37 cellular contexts compared by ENCODE assay signal in the genomic region with DNA sequence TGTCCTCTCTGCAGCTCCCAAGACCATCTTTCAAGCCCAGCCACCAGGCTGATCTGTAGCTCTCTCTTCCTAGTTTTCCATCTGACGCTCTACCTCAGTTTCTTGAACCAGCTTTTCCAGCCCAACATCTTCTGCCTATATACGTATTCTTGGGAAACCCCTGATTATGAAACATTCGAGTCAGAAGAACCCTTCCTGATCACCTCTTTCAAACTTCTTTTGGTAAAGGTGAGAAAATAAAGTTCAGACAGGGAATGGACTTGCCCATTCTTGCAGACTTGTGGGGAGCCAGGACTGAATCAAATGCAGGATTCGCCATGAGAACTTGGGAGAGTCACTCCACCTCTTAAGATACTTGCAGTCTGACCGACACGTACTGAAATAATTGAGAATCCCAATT.
"Had no signal": no experiment of that assay in that cellular context is flagged by ENCODE, and none has a peak within 500 bp of the region (broad histone marks: within the 10 kb centered on the region; RNA-seq: fewer than 3 reads in every experiment).

No MANE protein-coding gene starts in this region.

- H3K36me3 Mint-ChIP-seq: activated CD4-positive, alpha-beta memory T cell treated with anti-CD3 and anti-CD28 coated beads for 36 hours; activated naive CD4-positive, alpha-beta T cell treated with anti-CD3 and anti-CD28 coated beads, Interleukin-2, amount 50 U/mL, for 72 hours; activated naive CD8-positive, alpha-beta T cell treated with anti-CD3 and anti-CD28 coated beads for 36 hours had no signal

- H3K27ac Mint-ChIP-seq: activated B cell treated with CpG ODN at 0.5 μM for 24 hours; activated CD4-positive, alpha-beta memory T cell treated with anti-CD3 and anti-CD28 coated beads for 36 hours; activated CD4-positive, alpha-beta T cell treated with anti-CD3 and anti-CD28 coated beads, Interleukin-2, amount 10 ng/mL, durations not matched to agents 24 days and 14 days; activated CD8-positive, alpha-beta T cell treated with anti-CD3 and anti-CD28 coated beads for 36 hours; activated naive CD4-positive, alpha-beta T cell treated with anti-CD3 and anti-CD28 coated beads for 36 hours; activated naive CD4-positive, alpha-beta T cell treated with anti-CD3 and anti-CD28 coated beads, Interleukin-2, amount 50 U/mL, for 72 hours; activated naive CD8-positive, alpha-beta T cell treated with anti-CD3 and anti-CD28 coated beads for 36 hours; activated T-cell treated with anti-CD3 and anti-CD28 coated beads, Interleukin-2, amount 50 U/mL, for 72 hours; activated T-helper 1 cell treated with anti-CD3 and anti-CD28 coated beads, Interleukin-12 subunit alpha, Interleukin-12 subunit beta, Interleukin-2, Interleukin-4 antibody, amounts not matched to agents 30 ng/mL and 10 ng/mL and 1 ng/mL, durations not matched to agents 14 hours and 24 hours and 36 hours; activated T-helper 17 cell treated with anti-CD3 and anti-CD28 coated beads, Interleukin-2, amount 50 U/mL, for 72 hours; T-helper 1 cell treated with Interleukin-12 subunit alpha and Interleukin-12 subunit beta and Interleukin-4 antibody, amounts not matched to agents 30 μg/mL and 1 μg/mL, for 36 hours; T-helper 2 cell treated with Interferon-gamma antibody and Interleukin-4, amounts not matched to agents 5 μg/mL and 100 μg/mL, for 36 hours had no signal

- H3K4me3 ChIP-seq: adrenal gland, body of pancreas, breast epithelium, cardiac muscle cell had no signal

- H3K27me3 Mint-ChIP-seq: activated B cell treated with CpG ODN at 0.5 μM for 24 hours; activated CD4-positive, alpha-beta memory T cell treated with anti-CD3 and anti-CD28 coated beads for 36 hours had no signal

- H3K27ac ChIP-seq: adrenal gland, body of pancreas, brain microvascular endothelial cell, breast epithelium, cardiac muscle cell, VCaP had no signal

- H3K36me3 ChIP-seq: adrenal gland, brain microvascular endothelial cell, breast epithelium, cardiac muscle cell had no signal

- H3K4me1 Mint-ChIP-seq: activated B cell treated with CpG ODN at 0.5 μM for 24 hours; activated CD4-positive, alpha-beta T cell treated with anti-CD3 and anti-CD28 coated beads, Interleukin-2, amount 10 ng/mL, durations not matched to agents 24 days and 14 days; activated naive CD8-positive, alpha-beta T cell treated with anti-CD3 and anti-CD28 coated beads for 36 hours; activated T-helper 17 cell treated with anti-CD3 and anti-CD28 coated beads, Interleukin-2, amount 50 U/mL, for 72 hours; central memory CD8-positive, alpha-beta T cell had no signal

- H3K4me3 Mint-ChIP-seq: activated B cell treated with CpG ODN at 0.5 μM for 24 hours; activated CD4-positive, alpha-beta memory T cell treated with anti-CD3 and anti-CD28 coated beads for 36 hours; activated CD4-positive, alpha-beta T cell treated with anti-CD3 and anti-CD28 coated beads, Interleukin-2, amount 10 ng/mL, durations not matched to agents 24 days and 14 days; activated CD8-positive, alpha-beta T cell treated with anti-CD3 and anti-CD28 coated beads for 36 hours; activated naive CD4-positive, alpha-beta T cell treated with anti-CD3 and anti-CD28 coated beads for 36 hours; activated naive CD8-positive, alpha-beta T cell treated with anti-CD3 and anti-CD28 coated beads for 36 hours; activated T-cell treated with anti-CD3 and anti-CD28 coated beads, Interleukin-2, amount 50 U/mL, for 4 hours; activated T-cell treated with anti-CD3 and anti-CD28 coated beads, Interleukin-2, amount 50 U/mL, for 72 hours; activated T-helper 1 cell treated with anti-CD3 and anti-CD28 coated beads, Interleukin-12 subunit alpha, Interleukin-12 subunit beta, Interleukin-2, Interleukin-4 antibody, amounts not matched to agents 30 ng/mL and 10 ng/mL and 1 ng/mL, durations not matched to agents 14 hours and 24 hours and 36 hours; activated T-helper 17 cell treated with anti-CD3 and anti-CD28 coated beads, Interleukin-2, amount 50 U/mL, for 72 hours; central memory CD8-positive, alpha-beta T cell; T-helper 1 cell treated with Interleukin-12 subunit alpha and Interleukin-12 subunit beta and Interleukin-4 antibody, amounts not matched to agents 30 μg/mL and 1 μg/mL, for 36 hours; T-helper 2 cell treated with Interferon-gamma antibody and Interleukin-4, amounts not matched to agents 5 μg/mL and 100 μg/mL, for 36 hours had no signal

- H3K4me1 ChIP-seq: adrenal gland, breast epithelium had no signal

- H3K9me3 Mint-ChIP-seq: activated B cell treated with CpG ODN at 0.5 μM for 24 hours; activated CD4-positive, alpha-beta memory T cell treated with anti-CD3 and anti-CD28 coated beads for 36 hours; activated CD4-positive, alpha-beta T cell treated with anti-CD3 and anti-CD28 coated beads, Interleukin-2, amount 10 ng/mL, durations not matched to agents 24 days and 14 days; activated CD8-positive, alpha-beta T cell treated with anti-CD3 and anti-CD28 coated beads for 36 hours; activated naive CD4-positive, alpha-beta T cell treated with anti-CD3 and anti-CD28 coated beads for 36 hours; activated naive CD4-positive, alpha-beta T cell treated with anti-CD3 and anti-CD28 coated beads, Interleukin-2, amount 50 U/mL, for 72 hours; activated naive CD8-positive, alpha-beta T cell treated with anti-CD3 and anti-CD28 coated beads for 36 hours; activated T-cell treated with anti-CD3 and anti-CD28 coated beads, Interleukin-2, amount 50 U/mL, for 4 hours; activated T-cell treated with anti-CD3 and anti-CD28 coated beads, Interleukin-2, amount 50 U/mL, for 72 hours; activated T-helper 1 cell treated with anti-CD3 and anti-CD28 coated beads, Interleukin-12 subunit alpha, Interleukin-12 subunit beta, Interleukin-2, Interleukin-4 antibody, amounts not matched to agents 30 ng/mL and 10 ng/mL and 1 ng/mL, durations not matched to agents 14 hours and 24 hours and 36 hours; activated T-helper 17 cell treated with anti-CD3 and anti-CD28 coated beads, Interleukin-2, amount 50 U/mL, for 72 hours; T-helper 1 cell treated with Interleukin-12 subunit alpha and Interleukin-12 subunit beta and Interleukin-4 antibody, amounts not matched to agents 30 μg/mL and 1 μg/mL, for 36 hours; T-helper 2 cell treated with Interferon-gamma antibody and Interleukin-4, amounts not matched to agents 5 μg/mL and 100 μg/mL, for 36 hours had no signal

- DNase-seq: activated B cell treated with CpG ODN at 0.5 μM for 24 hours; activated CD4-positive, alpha-beta memory T cell treated with anti-CD3 and anti-CD28 coated beads for 36 hours; activated CD4-positive, alpha-beta T cell treated with anti-CD3 and anti-CD28 coated beads for 4 hours; activated CD4-positive, alpha-beta T cell treated with anti-CD3 and anti-CD28 coated beads, Interleukin-2, amount 10 ng/mL, durations not matched to agents 24 days and 14 days; activated CD4-positive, alpha-beta T cell treated with anti-CD3 and anti-CD28 coated beads, Interleukin-2, amount 50 U/mL, for 1 hour; activated CD4-positive, alpha-beta T cell treated with anti-CD3 and anti-CD28 coated beads, Interleukin-2, amount 50 U/mL, for 4 hours; activated CD4-positive, CD25-positive, alpha-beta regulatory T cell treated with anti-CD3 and anti-CD28 coated beads, Interleukin-2, amount 50 U/mL, for 72 hours; activated CD8-positive, alpha-beta memory T cell treated with anti-CD3 and anti-CD28 coated beads, Interleukin-2, amount 50 U/mL, for 4 hours; activated CD8-positive, alpha-beta T cell treated with anti-CD3 and anti-CD28 coated beads for 36 hours; activated effector memory CD4-positive, alpha-beta T cell treated with anti-CD3 and anti-CD28 coated beads, Interleukin-2, amount 50 U/mL, for 16 hours; activated gamma-delta T cell treated with Interleukin-2 at 50 U/mL for 16 hours; activated naive CD4-positive, alpha-beta T cell; activated naive CD4-positive, alpha-beta T cell treated with anti-CD3 and anti-CD28 coated beads for 36 hours; activated naive CD4-positive, alpha-beta T cell treated with anti-CD3 and anti-CD28 coated beads, Interleukin-2, amount 50 U/mL, for 16 hours; activated naive CD8-positive, alpha-beta T cell treated with anti-CD3 and anti-CD28 coated beads for 36 hours; activated T-cell treated with anti-CD3 and anti-CD28 coated beads for 4 hours; activated T-cell treated with anti-CD3 and anti-CD28 coated beads, Interleukin-2, amount 50 U/mL, for 1 hour; activated T-cell treated with anti-CD3 and anti-CD28 coated beads, Interleukin-2, amount 50 U/mL, for 4 hours; activated T-cell treated with anti-CD3 and anti-CD28 coated beads, Interleukin-2, amount 50 U/mL, for 72 hours; adrenal gland; amniotic stem cell; aorta; body of pancreas; brain microvascular endothelial cell; caudate nucleus; T-helper 1 cell; T-helper 2 cell; T-helper 9 cell had no signal

- H3K9me3 ChIP-seq: adrenal gland, body of pancreas, breast epithelium had no signal

- H3K27me3 ChIP-seq: adrenal gland, body of pancreas, brain microvascular endothelial cell, breast epithelium, cardiac muscle cell had no signal

- ATAC-seq: activated CD8-positive, alpha-beta T cell treated with anti-CD3 and anti-CD28 coated beads for 36 hours; activated naive CD4-positive, alpha-beta T cell treated with anti-CD3 and anti-CD28 coated beads, Interleukin-2, amount 50 U/mL, for 72 hours; activated T-cell treated with anti-CD3 and anti-CD28 coated beads, Interleukin-2, amount 50 U/mL, for 4 hours; activated T-cell treated with anti-CD3 and anti-CD28 coated beads, Interleukin-2, amount 50 U/mL, for 72 hours; activated T-helper 17 cell treated with anti-CD3 and anti-CD28 coated beads, Interleukin-2, amount 50 U/mL, for 72 hours; body of pancreas had no signal
